ENCODE assay signal across 21 cellular contexts in genomic region chr10:8513155-8514147, GRCh38.
DNase-seq lines count a peak whose midpoint lies in the region; ATAC-seq and TF ChIP-seq lines count a peak whose summit lies in the region.
"Had no signal": no experiment of that assay in that cellular context is flagged by ENCODE, and none has a peak within 500 bp of the region (broad histone marks: within the 10 kb centered on the region; RNA-seq: fewer than 3 reads in every experiment).

No MANE protein-coding gene starts in this region.

- H3K23me2 ChIP-seq in H9 (ENCODE audit: insufficient read length, low read depth, low read length, poor library complexity, severe bottlenecking) = peaks cover 3% of the 10 kb centered on the region

- H2BK12ac ChIP-seq in H9 (ENCODE audit: insufficient read length, low read depth, low read length) (no peak overlapping the region), mesenchymal stem cell (ENCODE audit: low read length in 2 of 2) (no peak overlapping the region)

- H3T11ph ChIP-seq in H9 (ENCODE audit: low read length) = no peak overlapping the region

- H3K4me1 ChIP-seq in DND-41 (ENCODE audit: insufficient read depth, low read length) = no peaks in the 10 kb centered on the region
- peaks cover 6% of the 10 kb centered on the region for H3K4me1 ChIP-seq in H9 (ENCODE audit: insufficient read depth, low read length)
- H3K4me1 ChIP-seq in mesenchymal stem cell (ENCODE audit: control insufficient read depth, insufficient read depth, low read depth, low read length) = no peaks in the 10 kb centered on the region

- peaks cover 26 to 36% of the 10 kb centered on the region in 2 experiments for H3K4me1 Mint-ChIP-seq in H9

- H3K79me2 ChIP-seq in DND-41 (ENCODE audit: insufficient read depth, low read length) (no peaks in the 10 kb centered on the region), H9 (ENCODE audit: insufficient read depth, low read length) (no peaks in the 10 kb centered on the region)

- H3K9me3 ChIP-seq in DND-41 (ENCODE audit: insufficient read depth, low read length, severe bottlenecking) (no peaks in the 10 kb centered on the region), H9 (ENCODE audit: control insufficient read depth, low read depth, low read length) (no peaks in the 10 kb centered on the region), mesenchymal stem cell (ENCODE audit: control insufficient read depth, low read length) (no peaks in the 10 kb centered on the region)

- H3K27ac Mint-ChIP-seq in H9 = no peak overlapping the region
- H3K27ac Mint-ChIP-seq: CD4-positive, alpha-beta T cell had no signal

- H3K4me3 ChIP-seq in DND-41 (ENCODE audit: low read depth in 1 of 2, low read length in 2 of 2) (no peak overlapping the region), mesenchymal stem cell (ENCODE audit: insufficient read depth in 1 of 2, low read depth in 1 of 2, low read length in 2 of 2) (no peak overlapping the region)
- H3K4me3 ChIP-seq: GM23248 had no signal

- TF ChIP-seq CTCF in DND-41 (IDR thresholded peaks at IDR 0.05; ENCODE audit: borderline replicate concordance, extremely low read depth, low read length, poor library complexity, severe bottlenecking) = peak; percentile 16
- TF ChIP-seq CTCF in H9 (conservative IDR thresholded peaks at IDR 0.05) = peak; percentile 66

- ATAC-seq in DND-41 (ENCODE audit: insufficient read depth, low read depth) (no peak), HG03442 (IDR thresholded peaks at IDR 0.05; ENCODE audit: unreplicated experiment) (no peak)
- ATAC-seq: HepG2 had no signal

- peaks cover 6% of the 10 kb centered on the region for H3K27me3 Mint-ChIP-seq in H9 (ENCODE audit: low read depth)

- H3K27me3 ChIP-seq in DND-41 (ENCODE audit: insufficient read depth, low read length, poor library complexity) (no peaks in the 10 kb centered on the region), H9 (ENCODE audit: insufficient read depth, low read length) (no peaks in the 10 kb centered on the region), mesenchymal stem cell (ENCODE audit: control insufficient read depth in 1 of 2, insufficient read depth in 1 of 2, low read length in 2 of 2) (no peaks in the 10 kb centered on the region)

- H3K9ac ChIP-seq in DND-41 (ENCODE audit: low read depth, low read length) (no peak overlapping the region), H9 (ENCODE audit: extremely low read depth, insufficient read length, low read length) (no peak overlapping the region), mesenchymal stem cell (ENCODE audit: low read length) (no peak overlapping the region)
- H3K9ac ChIP-seq: GM23248 had no signal

- no peak overlapping the region for H4K5ac ChIP-seq in H9 (ENCODE audit: insufficient read length, low read depth, low read length)

- no peak overlapping the region for H2BK5ac ChIP-seq in H9 (ENCODE audit: insufficient read length, low read length)
- H2BK5ac ChIP-seq in mesenchymal stem cell (ENCODE audit: low read depth, low read length, poor library complexity, severe bottlenecking) = no peak overlapping the region

- H4K20me1 ChIP-seq in DND-41 (ENCODE audit: insufficient read depth, low read length) = no peaks in the 10 kb centered on the region
- no peaks in the 10 kb centered on the region for H4K20me1 ChIP-seq in H9 (ENCODE audit: control insufficient read depth, insufficient read depth, insufficient read length)

- H3K18ac ChIP-seq in H9 (ENCODE audit: insufficient read length, low read depth, low read length) (peak overlapping the region; percentile 47), mesenchymal stem cell (ENCODE audit: low read depth in 1 of 2, low read length in 2 of 2) (no peak overlapping the region)

- H4K91ac ChIP-seq in H9 (ENCODE audit: insufficient read length, low read depth, low read length) (no peak overlapping the region), mesenchymal stem cell (ENCODE audit: low read length) (peak overlapping the region; percentile 34)

- H2AFZ ChIP-seq in DND-41 (ENCODE audit: low read depth, low read length) (no peak overlapping the region), H9 (ENCODE audit: low read length) (no peak overlapping the region), mesenchymal stem cell (ENCODE audit: low read depth, low read length) (no peak overlapping the region)
- H2AFZ ChIP-seq: GM23248 had no signal

- H2BK20ac ChIP-seq in H9 (ENCODE audit: low read depth, low read length, poor library complexity, severe bottlenecking) = no peak overlapping the region

- DNase-seq in DND-41 (no peak), H9 (peak; percentile 90), ecto neural progenitor cell (ENCODE audit: low spot score) (peak; percentile 54), mesenchymal stem cell (no peak), medulla oblongata (ENCODE audit: extremely low spot score) (no peak), DMS114 treated with DMSO at 0.1 percent for 48 hours (lab: John Stamatoyannopoulos, UW; ENCODE audit: unreplicated experiment) (no peak), NCI-H1930 (lab: John Stamatoyannopoulos, UW) (no peak)
- DNase-seq: ACHN; Calu3; CD4-positive, alpha-beta T cell; EL; GM23248; Karpas-422; NCI-H1105 treated with DMSO at 0.1 percent for 48 hours; NCI-H187; NCI-H2171; NCI-H510A treated with DMSO at 0.1 percent for 48 hours; SIG-M5; SW 1271 had no signal

- no peak overlapping the region for H3K56ac ChIP-seq in H9 (ENCODE audit: insufficient read length, low read depth, low read length)

- H2BK15ac ChIP-seq in H9 (ENCODE audit: low read depth, low read length) (no peak overlapping the region), mesenchymal stem cell (ENCODE audit: low read depth, poor library complexity, severe bottlenecking) (no peak overlapping the region)

- no peak overlapping the region; the same call in 1 of the 2 replicates for H3K14ac ChIP-seq in H9 (ENCODE audit: insufficient read depth, low read length)
- no peak overlapping the region for H3K14ac ChIP-seq in mesenchymal stem cell (ENCODE audit: low read length in 2 of 2)

- H2BK120ac ChIP-seq in H9 (ENCODE audit: low read depth, low read length, poor library complexity, severe bottlenecking) = no peak overlapping the region
- H2BK120ac ChIP-seq in mesenchymal stem cell (ENCODE audit: low read depth, low read length) = no peak overlapping the region

- H3K4me3 Mint-ChIP-seq in H9 = no peak overlapping the region
- H3K4me3 Mint-ChIP-seq: CD4-positive, alpha-beta T cell had no signal

- no peak overlapping the region for H4K8ac ChIP-seq in H9 (replicated peaks; ENCODE audit: insufficient read length, low read depth, low read length)
- no peak overlapping the region for H4K8ac ChIP-seq in mesenchymal stem cell (ENCODE audit: low read length)

- no peaks in the 10 kb centered on the region for H3K9me3 Mint-ChIP-seq in H9
- H3K9me3 Mint-ChIP-seq: CD4-positive, alpha-beta T cell had no signal

- H3K4ac ChIP-seq in H9 (ENCODE audit: low read depth, low read length) = no peak overlapping the region
- no peak overlapping the region for H3K4ac ChIP-seq in mesenchymal stem cell (ENCODE audit: low read depth in 1 of 2, low read length in 2 of 2)

- H3K36me3 ChIP-seq in DND-41 (ENCODE audit: insufficient read depth, low read length) (no peaks in the 10 kb centered on the region), mesenchymal stem cell (ENCODE audit: control insufficient read depth in 1 of 2, insufficient read depth in 2 of 2, low read depth in 1 of 2, low read length in 2 of 2) (no peaks in the 10 kb centered on the region)

- no CpG with 5 or more reads among the region's 41 CpGs for WGBS in H9 (ENCODE audit: extremely low coverage, insufficient read length, low lambda C conversion rate)
- 75% methylated on average over 41 of the region's 41 CpGs for WGBS in mesenchymal stem cell

- no peaks in the 10 kb centered on the region for H3K36me3 Mint-ChIP-seq in H9 (ENCODE audit: insufficient read depth in 1 of 3, low read depth in 3 of 3)

- H3K27ac ChIP-seq in DND-41 (ENCODE audit: low read length) (no peak overlapping the region), H9 (ENCODE audit: insufficient read length, low read depth, low read length) (no peak overlapping the region), mesenchymal stem cell (ENCODE audit: low read length, poor library complexity, severe bottlenecking) (no peak overlapping the region)
- H3K27ac ChIP-seq: GM23248 had no signal

- no peak overlapping the region for H2AK5ac ChIP-seq in H9 (ENCODE audit: insufficient read length, low read length)
- no peak overlapping the region for H2AK5ac ChIP-seq in mesenchymal stem cell (ENCODE audit: low read length, severe bottlenecking)

- H3K79me1 ChIP-seq in H9 (ENCODE audit: insufficient read depth, low read depth, low read length, poor library complexity, severe bottlenecking) = no peaks in the 10 kb centered on the region
- H3K79me1 ChIP-seq in mesenchymal stem cell (replicated peaks; ENCODE audit: low read length, poor library complexity, severe bottlenecking) = no peaks in the 10 kb centered on the region

- no peak overlapping the region for H3K23ac ChIP-seq in H9 (ENCODE audit: insufficient read length, low read depth, low read length)
- no peak overlapping the region for H3K23ac ChIP-seq in mesenchymal stem cell (ENCODE audit: low read length in 2 of 2)

- no peak overlapping the region for H3K4me2 ChIP-seq in DND-41 (ENCODE audit: insufficient read depth, low read length)
- H3K4me2 ChIP-seq in H9 (ENCODE audit: insufficient read depth, insufficient read length, low read length) = no peak overlapping the region
- no peak overlapping the region for H3K4me2 ChIP-seq in mesenchymal stem cell (ENCODE audit: low read length, poor library complexity, severe bottlenecking)

Comparison
In these comparisons a context has a peak if more than half of its experiments do, and no peak if none do; other contexts are left out.
1. DNase-seq: peak in H9 (single experiment) and ecto neural progenitor cell (single experiment); none in DND-41 (single experiment), mesenchymal stem cell (single experiment), medulla oblongata (single experiment), DMS114 treated with DMSO at 0.1 percent for 48 hours (single experiment) and NCI-H1930 (0 of 2).